Comparison of ENCODE assay signal across 10 cellular contexts in genomic region chr20:41365785-41366545, GRCh38. TPM values are rescaled to one million over a fixed set of nuclear protein-coding genes. Genes with fewer than 3 reads are reported as not detected.
DNase-seq lines count a peak whose midpoint lies in the region; ATAC-seq, FAIRE-seq and TF ChIP-seq lines count a peak whose summit lies in the region.
"Had no signal": no experiment of that assay in that cellular context is flagged by ENCODE, and none has a peak within 500 bp of the region (broad histone marks: within the 10 kb centered on the region; RNA-seq: fewer than 3 reads in every experiment).

No MANE protein-coding gene starts in this region.

- no peak for TF ChIP-seq RAD21 in A549 (conservative IDR thresholded peaks at IDR 0.05 in 1 of 2, IDR thresholded peaks at IDR 0.05 in 1 of 2)

- H2AFZ ChIP-seq in neural progenitor cell (replicated peaks) = no peak overlapping the region

- peaks cover 21% of the 10 kb centered on the region for H3K27me3 Mint-ChIP-seq in neural progenitor cell (ENCODE audit: insufficient read depth, low read depth)

- CTCF ChIA-PET in A549 (lab: Yijun Ruan, JAX) = no interaction called here

- no peaks in the 10 kb centered on the region for H3K36me3 Mint-ChIP-seq in neural progenitor cell

- no peak for TF ChIP-seq EP300 in A549 (IDR thresholded peaks at IDR 0.05)

- H3K9me3 Mint-ChIP-seq in neural progenitor cell = peaks cover under 1% of the 10 kb centered on the region

- no peak overlapping the region for H3K9ac ChIP-seq in neural progenitor cell

- ATAC-seq in A549 (peak in 1 of 2 experiments; percentile 8; a peak in 3 of 6 replicates), HG02588 (IDR thresholded peaks at IDR 0.05; ENCODE audit: unreplicated experiment) (no peak)

- no peak for FAIRE-seq in A549 (lab: Jason Lieb, UNC)

- TF ChIP-seq POLR2A in A549 (IDR thresholded peaks at IDR 0.05; ENCODE audit: low read length) = no peak

- peaks cover 10% of the 10 kb centered on the region for H4K20me1 ChIP-seq in neural progenitor cell (ENCODE audit: low read depth)

- H3K79me2 ChIP-seq in neural progenitor cell (ENCODE audit: low read depth) = no peaks in the 10 kb centered on the region

- H3K4me2 ChIP-seq in A549 (peak overlapping the region; percentile 88), neural progenitor cell (peak overlapping the region; percentile 100)

- no peaks in the 10 kb centered on the region for H3K36me3 ChIP-seq in ectodermal cell (ENCODE audit: control insufficient read depth, insufficient read depth, low read length)
- no peaks in the 10 kb centered on the region for H3K36me3 ChIP-seq in neural progenitor cell

- peak overlapping the region; percentile 48 for H3K4me3 ChIP-seq in A549
- H3K4me3 ChIP-seq in HFF-Myc (replicated peaks; ENCODE audit: low read depth, low read length) = peak overlapping the region; percentile 38
- H3K4me3 ChIP-seq in ectodermal cell (ENCODE audit: insufficient read depth, low read depth, low read length) = peak overlapping the region; percentile 35
- H3K4me3 ChIP-seq in neural progenitor cell = peak overlapping the region; percentile 68

- H3K27ac ChIP-seq in A549 (peak overlapping the region in 1 of 2 experiments; percentile 81; a peak in 3 of 6 replicates), ectodermal cell (ENCODE audit: insufficient read depth, low read depth, low read length, poor library complexity, severe bottlenecking) (no peak overlapping the region), neural progenitor cell (no peak overlapping the region)

- POLR2A ChIA-PET in A549 (lab: Yijun Ruan, JAX) = no interaction called here

- H3K4me1 ChIP-seq in A549 = peaks cover 4% of the 10 kb centered on the region; the same call in 1 of the 3 replicates
- peaks cover 9% of the 10 kb centered on the region for H3K4me1 ChIP-seq in ectodermal cell (ENCODE audit: control insufficient read depth, insufficient read depth, low read length)
- H3K4me1 ChIP-seq in neural progenitor cell = peaks cover 9% of the 10 kb centered on the region

- peaks cover 12% of the 10 kb centered on the region for H3F3A ChIP-seq in neural progenitor cell (ENCODE audit: low read depth)

- TF ChIP-seq CTCF in A549 (IDR thresholded peaks at IDR 0.05) (no peak), HFF-Myc (IDR thresholded peaks at IDR 0.05; ENCODE audit: low read depth, low read length, missing control alignments) (no peak), neural progenitor cell (IDR thresholded peaks at IDR 0.05) (no peak)

- H3K9me3 ChIP-seq in A549 (no peaks in the 10 kb centered on the region), ectodermal cell (ENCODE audit: control insufficient read depth, low read length) (no peaks in the 10 kb centered on the region), neural progenitor cell (ENCODE audit: low read depth) (no peaks in the 10 kb centered on the region)

- H3K27me3 ChIP-seq in ectodermal cell (ENCODE audit: control insufficient read depth, insufficient read depth, low read length, poor library complexity, severe bottlenecking) (peaks cover 48% of the 10 kb centered on the region), neural progenitor cell (peaks cover 63% of the 10 kb centered on the region)

- H3K4me1 Mint-ChIP-seq in neural progenitor cell = peaks cover 11% of the 10 kb centered on the region

- DNase-seq in A549 (ENCODE audit: low read depth in 1 of 2, low spot score in 1 of 2) (no peak), HFF-Myc (ENCODE audit: extremely low read depth, low read depth) (no peak), neural progenitor cell (ENCODE audit: low spot score) (peak; percentile 62), NCI-H2107 (lab: John Stamatoyannopoulos, UW) (no peak), NCI-H128 (lab: John Stamatoyannopoulos, UW; ENCODE audit: unreplicated experiment) (no peak)
- DNase-seq in stimulated activated naive CD4-positive, alpha-beta T cell treated with Interleukin-2 at 50 U/mL for 16 hours (lab: John Stamatoyannopoulos, UW) = no peak
- DNase-seq: cortex of kidney had no signal

- WGBS in A549 (ENCODE audit: missing lambda C conversion rate) = 70% methylated on average over 27 of the region's 76 CpGs
- whole genome bisulfite sequencing in ectodermal cell, 2 experiments = 6 to 7% methylated on average over 76 of the region's 76 CpGs

- peak overlapping the region; percentile 79 for H3K4me3 Mint-ChIP-seq in neural progenitor cell

- H3K27ac Mint-ChIP-seq in neural progenitor cell = no peak overlapping the region

TF ChIP-seq in A549, 52 proteins besides CTCF, POLR2A, EP300 and RAD21:
- TF ChIP-seq, protein P1, sequence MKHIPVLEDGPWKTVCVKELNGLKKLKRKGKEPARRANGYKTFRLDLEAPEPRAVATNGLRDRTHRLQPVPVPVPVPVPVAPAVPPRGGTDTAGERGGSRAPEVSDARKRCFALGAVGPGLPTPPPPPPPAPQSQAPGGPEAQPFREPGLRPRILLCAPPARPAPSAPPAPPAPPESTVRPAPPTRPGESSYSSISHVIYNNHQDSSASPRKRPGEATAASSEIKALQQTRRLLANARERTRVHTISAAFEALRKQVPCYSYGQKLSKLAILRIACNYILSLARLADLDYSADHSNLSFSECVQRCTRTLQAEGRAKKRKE (CRISPR knock-in tag; IDR thresholded peaks at IDR 0.05; ENCODE audit: low read depth) = no peak
- no peak for TF ChIP-seq ZFP36 (IDR thresholded peaks at IDR 0.05; ENCODE audit: borderline replicate concordance, partially characterized antibody)
- TF ChIP-seq KDM5A (IDR thresholded peaks at IDR 0.05) = no peak
- TF ChIP-seq EHF (CRISPR knock-in tag; IDR thresholded peaks at IDR 0.05) = no peak
- TF ChIP-seq CHD4 (IDR thresholded peaks at IDR 0.05; ENCODE audit: borderline replicate concordance) = no peak
- TF ChIP-seq KDM1A (IDR thresholded peaks at IDR 0.05; ENCODE audit: low read depth) = no peak
- TF ChIP-seq MAZ (IDR thresholded peaks at IDR 0.05; ENCODE audit: borderline replicate concordance, low read depth, low read length) = no peak
- no peak for TF ChIP-seq ELK1 (IDR thresholded peaks at IDR 0.05; ENCODE audit: low read depth, low read length)
- no peak for TF ChIP-seq HDAC2 (IDR thresholded peaks at IDR 0.05)
- no peak for TF ChIP-seq TP53 (CRISPR knock-in tag; IDR thresholded peaks at IDR 0.05)
- no peak for TF ChIP-seq FOXS1 (CRISPR knock-in tag; IDR thresholded peaks at IDR 0.05)
- no peak for TF ChIP-seq SREBF2 (IDR thresholded peaks at IDR 0.05)
- TF ChIP-seq ESRRA (IDR thresholded peaks at IDR 0.05; ENCODE audit: borderline replicate concordance, low read length) = no peak
- no peak for TF ChIP-seq TFCP2L1 (CRISPR knock-in tag; IDR thresholded peaks at IDR 0.05)
- TF ChIP-seq CEBPB (IDR thresholded peaks at IDR 0.05) = no peak

RNA-seq across cellular contexts. Expression of gene EMILIN3, which starts 0.7 kb away (rescaled TPM):
- polyA plus RNA-seq in A549 (2011; rRNA removed) (0.06 and 0.20 TPM in 2 replicates), A549 (2017; fragmentation: RNase III; extraction: RNeasy Plus Mini Kit Qiagen cat#74134 plus additional on column Dnase treatment) (0.58 to 0.66 TPM (median 0.62 TPM) in 3 replicates)
- 0.40 and 0.67 TPM in 2 replicates for polyA plus RNA-seq in A549 (2012; cell fraction: cytosol; rRNA removed)
- 0.94 and 1.1 TPM in 2 replicates for polyA plus RNA-seq in A549 (2012; cell fraction: nucleus; rRNA removed)
- 0.21 and 0.34 TPM in 2 replicates for polyA minus RNA-seq in A549 (2011; rRNA and poly(A)+ RNA removed)
- polyA plus RNA-seq in ectodermal cell (2013, experiment 1 of 4) = 3.8 TPM
- 7.1 TPM for polyA plus RNA-seq in ectodermal cell (2013, experiment 2 of 4)
- polyA plus RNA-seq in ectodermal cell (2013, experiment 3 of 4) = 5.4 TPM
- polyA plus RNA-seq in ectodermal cell (2013, experiment 4 of 4) = 6.0 TPM
- 3.5 and 9.0 TPM in 2 replicates for total RNA-seq in neural progenitor cell (ENCODE audit: low replicate concordance)
- total RNA-seq: myocyte had no signal

RNA-seq across cellular contexts. Expression of gene LPIN3, which starts 25.3 kb away (rescaled TPM):
- 6.3 and 8.3 TPM in 2 replicates for polyA plus RNA-seq in A549 (2011; rRNA removed)
- 9.3 and 11.4 TPM in 2 replicates for polyA plus RNA-seq in A549 (2012; cell fraction: cytosol; rRNA removed)
- polyA plus RNA-seq in A549 (2012; cell fraction: nucleus; rRNA removed) = 102 and 106 TPM in 2 replicates
- polyA plus RNA-seq in A549 (2017; fragmentation: RNase III; extraction: RNeasy Plus Mini Kit Qiagen cat#74134 plus additional on column Dnase treatment) = 11.7 to 16.3 TPM (median 14.4 TPM) in 3 replicates
- polyA minus RNA-seq in A549 (2011; rRNA and poly(A)+ RNA removed) = 7.6 and 10.5 TPM in 2 replicates
- polyA plus RNA-seq in ectodermal cell (2013, experiment 1 of 4) = 12.1 TPM
- 10.4 TPM for polyA plus RNA-seq in ectodermal cell (2013, experiment 2 of 4)
- 9.3 TPM for polyA plus RNA-seq in ectodermal cell (2013, experiment 3 of 4)
- polyA plus RNA-seq in ectodermal cell (2013, experiment 4 of 4) = 9.4 TPM
- total RNA-seq in neural progenitor cell (ENCODE audit: low replicate concordance) = 2.8 and 8.9 TPM in 2 replicates

RNA-seq across cellular contexts. Expression of gene ZHX3, which starts 48.4 kb away (rescaled TPM):
- polyA plus RNA-seq in A549 (2011; rRNA removed) (3.6 and 5.5 TPM in 2 replicates), A549 (2017; fragmentation: RNase III; extraction: RNeasy Plus Mini Kit Qiagen cat#74134 plus additional on column Dnase treatment) (3.9 to 4.1 TPM (median 3.9 TPM) in 3 replicates)
- 1.8 and 2.5 TPM in 2 replicates for polyA plus RNA-seq in A549 (2012; cell fraction: cytosol; rRNA removed)
- 2.3 and 2.8 TPM in 2 replicates for polyA plus RNA-seq in A549 (2012; cell fraction: nucleus; rRNA removed)
- 8.1 and 12.4 TPM in 2 replicates for polyA minus RNA-seq in A549 (2011; rRNA and poly(A)+ RNA removed)
- 8.5 TPM for polyA plus RNA-seq in ectodermal cell (2013, experiment 1 of 4)
- polyA plus RNA-seq in ectodermal cell (2013, experiment 2 of 4) = 9.2 TPM
- 9.8 TPM for polyA plus RNA-seq in ectodermal cell (2013, experiment 3 of 4)
- polyA plus RNA-seq in ectodermal cell (2013, experiment 4 of 4) = 11.8 TPM
- total RNA-seq in neural progenitor cell (ENCODE audit: low replicate concordance) = 5.2 and 6.8 TPM in 2 replicates
